In the genomic region with DNA sequence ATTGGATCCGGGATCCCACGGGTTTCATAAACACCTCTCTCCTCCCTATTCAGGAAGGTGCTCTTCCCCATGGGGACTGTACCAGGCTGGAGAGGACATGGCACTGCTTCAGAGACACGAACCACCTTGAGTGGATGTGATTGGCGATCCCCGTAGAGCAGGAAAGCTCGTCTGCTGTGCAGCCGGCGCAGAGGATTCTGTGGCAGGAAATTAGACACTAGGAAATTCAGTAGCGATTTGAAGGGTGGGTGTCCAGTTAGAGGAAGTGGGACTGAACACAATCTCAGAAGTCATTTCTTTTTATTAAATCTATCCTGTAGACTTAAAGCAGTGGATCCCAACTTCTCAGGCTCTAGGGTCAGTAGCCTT, we compare ENCODE assay signal across 6 cellular contexts. TPM values are rescaled to one million over a fixed set of nuclear protein-coding genes. Genes with fewer than 3 reads are reported as not detected.
A peak's percentile ranks its signal among the peaks of the same experiment; 100 is the strongest.
DNase-seq lines count a peak whose midpoint lies in the region; ATAC-seq lines count a peak whose summit lies in the region.

No MANE protein-coding gene starts in this region.

- DNase-seq in CD1c-positive myeloid dendritic cell (ENCODE audit: extremely low spot score) (peak; percentile 68), lung microvascular endothelial cell (ENCODE audit: low read depth in 2 of 2) (peak; percentile 27 to 33)
- DNase-seq in activated CD4-positive, alpha-beta memory T cell treated with anti-CD3 and anti-CD28 coated beads, Interleukin-2, amount 10 ng/mL, durations not matched to agents 7 days and 5 days: peak; percentile 34
- DNase-seq in stimulated activated CD4-positive, alpha-beta T cell treated with anti-CD3 and anti-CD28 coated beads, Interleukin-15, amount 100 ng/mL, for 24 hours: no peak
- DNase-seq in stimulated activated CD4-positive, alpha-beta T cell treated with anti-CD3 and anti-CD28 coated beads, Interleukin-12 subunit alpha, Interleukin-12 subunit beta, amount 100 ng/mL, for 4 hours: no peak

- peaks cover 23% of the 10 kb centered on the region for H3K36me3 Mint-ChIP-seq in activated CD4-positive, alpha-beta memory T cell treated with anti-CD3 and anti-CD28 coated beads, Interleukin-2, amount 10 ng/mL, durations not matched to agents 7 days and 5 days (ENCODE audit: low read depth)

- H3K9me3 Mint-ChIP-seq in activated CD4-positive, alpha-beta memory T cell treated with anti-CD3 and anti-CD28 coated beads, Interleukin-2, amount 10 ng/mL, durations not matched to agents 7 days and 5 days: no peaks in the 10 kb centered on the region

- peak; percentile 4 for ATAC-seq in HG02870 (IDR thresholded peaks at IDR 0.05; ENCODE audit: unreplicated experiment)

- H3K27ac Mint-ChIP-seq in activated CD4-positive, alpha-beta memory T cell treated with anti-CD3 and anti-CD28 coated beads, Interleukin-2, amount 10 ng/mL, durations not matched to agents 7 days and 5 days: peak overlapping the region; percentile 86

- H3K27me3 Mint-ChIP-seq in activated CD4-positive, alpha-beta memory T cell treated with anti-CD3 and anti-CD28 coated beads, Interleukin-2, amount 10 ng/mL, durations not matched to agents 7 days and 5 days: no peaks in the 10 kb centered on the region

- CTCF ChIA-PET in activated CD4-positive, alpha-beta memory T cell treated with anti-CD3 and anti-CD28 coated beads, Interleukin-2, amount 10 ng/mL, durations not matched to agents 7 days and 5 days (lab: Charles Lee): interaction anchor here (0.9 to 3.6 kb wide), 6 partner anchors 9 to 57 kb away, joined by 3 to 31 read pairs (median 11); partner anchors contain the start of gene ZNF593

- peaks cover 35% of the 10 kb centered on the region for H3K4me1 Mint-ChIP-seq in activated CD4-positive, alpha-beta memory T cell treated with anti-CD3 and anti-CD28 coated beads, Interleukin-2, amount 10 ng/mL, durations not matched to agents 7 days and 5 days

- peak overlapping the region; percentile 95 for H3K4me3 Mint-ChIP-seq in activated CD4-positive, alpha-beta memory T cell treated with anti-CD3 and anti-CD28 coated beads, Interleukin-2, amount 10 ng/mL, durations not matched to agents 7 days and 5 days

- POLR2A ChIA-PET in activated CD4-positive, alpha-beta memory T cell treated with anti-CD3 and anti-CD28 coated beads, Interleukin-2, amount 10 ng/mL, durations not matched to agents 7 days and 5 days (lab: Charles Lee): interaction anchor here (0.8 to 5.4 kb wide), 7 partner anchors 12 to 389 kb away, joined by 3 to 318 read pairs (median 19); partner anchors contain the start of gene CEP85

RNA-seq across cellular contexts. Expression of gene PDIK1L, which starts 0.8 kb away (rescaled TPM):
- 10 to 100 TPM; 21.3 to 22.7 TPM for total RNA-seq in activated CD4-positive, alpha-beta memory T cell treated with anti-CD3 and anti-CD28 coated beads, Interleukin-2, amount 10 ng/mL, durations not matched to agents 7 days and 5 days
- 3.7 and 4.2 TPM in 2 replicates for total RNA-seq in lung microvascular endothelial cell

RNA-seq across cellular contexts. Expression of gene TRIM63, which starts 45.0 kb away (rescaled TPM):
- total RNA-seq in activated CD4-positive, alpha-beta memory T cell treated with anti-CD3 and anti-CD28 coated beads, Interleukin-2, amount 10 ng/mL, durations not matched to agents 7 days and 5 days: under 1 TPM; 0.25 to 0.33 TPM
- under 0.01 TPM in 1 of 2 replicates, not detected in the other for total RNA-seq in lung microvascular endothelial cell

RNA-seq across cellular contexts. Expression of gene FAM110D, which starts 46.5 kb away (rescaled TPM):
- not detected for total RNA-seq in activated CD4-positive, alpha-beta memory T cell treated with anti-CD3 and anti-CD28 coated beads, Interleukin-2, amount 10 ng/mL, durations not matched to agents 7 days and 5 days
- 4.8 and 6.0 TPM in 2 replicates for total RNA-seq in lung microvascular endothelial cell

RNA-seq across cellular contexts. Expression of gene C1orf232, which starts 56.4 kb away (rescaled TPM):
- total RNA-seq in activated CD4-positive, alpha-beta memory T cell treated with anti-CD3 and anti-CD28 coated beads, Interleukin-2, amount 10 ng/mL, durations not matched to agents 7 days and 5 days: not detected
- not detected in 2 replicates for total RNA-seq in lung microvascular endothelial cell

RNA-seq across cellular contexts. Expression of gene ZNF593, which starts 57.3 kb away (rescaled TPM):
- 10 to 100 TPM; 20.3 to 22.9 TPM for total RNA-seq in activated CD4-positive, alpha-beta memory T cell treated with anti-CD3 and anti-CD28 coated beads, Interleukin-2, amount 10 ng/mL, durations not matched to agents 7 days and 5 days
- total RNA-seq in lung microvascular endothelial cell: 28.8 and 29.2 TPM in 2 replicates

Comparison
In these comparisons a context has a peak if more than half of its experiments do, and no peak if none do; other contexts are left out.
1. DNase-seq: peak in CD1c-positive myeloid dendritic cell (single experiment), activated CD4-positive, alpha-beta memory T cell treated with anti-CD3 and anti-CD28 coated beads, Interleukin-2, amount 10 ng/mL, durations not matched to agents 7 days and 5 days (single experiment) and lung microvascular endothelial cell (2 of 2); none in stimulated activated CD4-positive, alpha-beta T cell treated with anti-CD3 and anti-CD28 coated beads, Interleukin-15, amount 100 ng/mL, for 24 hours (single experiment) and stimulated activated CD4-positive, alpha-beta T cell treated with anti-CD3 and anti-CD28 coated beads, Interleukin-12 subunit alpha, Interleukin-12 subunit beta, amount 100 ng/mL, for 4 hours (single experiment).